ENCODE assay signal across 19 cellular contexts in the genomic region with DNA sequence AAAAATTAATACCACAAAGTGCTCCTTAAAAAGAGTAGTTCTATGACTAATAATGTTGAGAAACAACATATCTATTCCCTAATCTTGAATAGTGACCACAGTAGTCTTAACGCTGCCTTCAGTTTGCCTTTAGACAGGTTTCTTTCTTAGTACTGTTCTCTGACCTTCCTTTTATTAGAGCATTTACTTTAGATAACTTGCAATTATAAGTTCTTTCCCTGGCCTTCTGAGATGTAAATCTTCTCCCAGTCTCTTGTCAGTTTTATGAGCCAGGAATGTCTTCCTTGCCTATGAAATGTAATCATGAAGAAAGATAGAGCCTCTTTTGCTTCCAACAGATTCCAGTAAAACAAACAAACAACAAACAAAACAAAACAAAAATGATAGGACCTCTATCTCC.
"Had no signal": no experiment of that assay in that cellular context is flagged by ENCODE, and none has a peak within 500 bp of the region (broad histone marks: within the 10 kb centered on the region; RNA-seq: fewer than 3 reads in every experiment).

No MANE protein-coding gene starts in this region.

- ATAC-seq: activated naive CD8-positive, alpha-beta T cell treated with anti-CD3 and anti-CD28 coated beads, Interleukin-2, amount 50 U/mL, for 24 hours; natural killer cell; stimulated activated naive B cell treated with anti-CD40 and anti-IgM and Interleukin-4, amounts not matched to agents 10 μg/mL and 1 μg/mL and 100 μg/mL, for 72 hours had no signal

- H3K4me3 ChIP-seq: sigmoid colon, thoracic aorta, upper lobe of left lung had no signal

- FAIRE-seq: frontal cortex had no signal

- H3K9me3 ChIP-seq: sigmoid colon, thoracic aorta, upper lobe of left lung had no signal

- DNase-seq: activated CD4-positive, alpha-beta T cell treated with anti-CD3 and anti-CD28 coated beads for 1 hour; activated CD8-positive, alpha-beta memory T cell treated with anti-CD3 and anti-CD28 coated beads for 24 hours; activated CD8-positive, alpha-beta memory T cell treated with anti-CD3 and anti-CD28 coated beads, Interleukin-2, amount 50 U/mL, for 48 hours; activated effector memory CD4-positive, alpha-beta T cell treated with Interleukin-2 at 50 U/mL for 16 hours; activated naive CD4-positive, alpha-beta T cell treated with anti-CD3 and anti-CD28 coated beads, Interleukin-2, amount 10 ng/mL, durations not matched to agents 7 days and 5 days; activated naive CD8-positive, alpha-beta T cell treated with anti-CD3 and anti-CD28 coated beads, Interleukin-2, amount 50 U/mL, for 24 hours; activated T-cell treated with anti-CD3 and anti-CD28 coated beads, Interleukin-2, amount 50 U/mL, for 48 hours; kidney glomerular epithelial cell; natural killer cell; nucleus accumbens; posterior cingulate gyrus; sigmoid colon; stimulated activated naive B cell treated with anti-CD40 and anti-IgM and Interleukin-4, amounts not matched to agents 10 μg/mL and 1 μg/mL and 100 μg/mL, for 72 hours; SW 1271; T-helper 2 cell; upper lobe of left lung; WERI-Rb-1 had no signal

- H3K27me3 ChIP-seq: sigmoid colon, upper lobe of left lung had no signal

- H3K36me3 ChIP-seq: sigmoid colon, thoracic aorta, upper lobe of left lung, WERI-Rb-1 had no signal

- H3K27ac ChIP-seq: sigmoid colon, thoracic aorta, upper lobe of left lung, WERI-Rb-1 had no signal

- H3K4me1 ChIP-seq: upper lobe of left lung had no signal
